In genomic region chr4:48578132-48578964, GRCh38 we compare ENCODE assay signal across 9 cellular contexts.
DNase-seq lines count a peak whose midpoint lies in the region; ATAC-seq and TF ChIP-seq lines count a peak whose summit lies in the region.
"Had no signal": no experiment of that assay in that cellular context is flagged by ENCODE, and none has a peak within 500 bp of the region (broad histone marks: within the 10 kb centered on the region; RNA-seq: fewer than 3 reads in every experiment).

No MANE protein-coding gene starts in this region.

- H3K4me3 Mint-ChIP-seq in natural killer cell treated with Interleukin-12 subunit alpha and Interleukin-12 subunit beta and Interleukin-15 and Interleukin-18, amount 100 ng/mL, for 72 hours, result no peak overlapping the region
- H3K4me3 Mint-ChIP-seq: activated naive CD8-positive, alpha-beta T cell treated with anti-CD3 and anti-CD28 coated beads, Interleukin-2, amount 10 ng/mL, durations not matched to agents 7 days and 5 days had no signal

- peaks cover 7% of the 10 kb centered on the region for H3K36me3 Mint-ChIP-seq in natural killer cell treated with Interleukin-12 subunit alpha and Interleukin-12 subunit beta and Interleukin-15 and Interleukin-18, amount 100 ng/mL, for 72 hours

- H3K9me3 ChIP-seq in upper lobe of left lung, result no peaks in the 10 kb centered on the region

- DNase-seq in CMK (ENCODE audit: low read depth) (peak; percentile 29), NCI-H526 (lab: John Stamatoyannopoulos, UW) (peak; percentile 38 to 73), fibroblast of gingiva (ENCODE audit: low read depth) (peak; percentile 72), upper lobe of left lung (peak in 1 of 2 donors; percentile 50)
- peak; percentile 13 for DNase-seq in activated CD8-positive, alpha-beta memory T cell treated with anti-CD3 and anti-CD28 coated beads, Interleukin-2, amount 50 U/mL, for 24 hours (ENCODE audit: extremely low read depth)
- DNase-seq in natural killer cell treated with Interleukin-12 subunit alpha and Interleukin-12 subunit beta and Interleukin-15 and Interleukin-18, amount 100 ng/mL, for 72 hours (ENCODE audit: low spot score), result peak; percentile 65
- DNase-seq: activated naive CD8-positive, alpha-beta T cell treated with anti-CD3 and anti-CD28 coated beads, Interleukin-2, amount 10 ng/mL, durations not matched to agents 7 days and 5 days had no signal

- H3K36me3 ChIP-seq in upper lobe of left lung, result peaks cover 6 to 64% (median 28%) of the 10 kb centered on the region in 4 donors

- no peak overlapping the region for H3K4me3 ChIP-seq in upper lobe of left lung

- H3K27ac ChIP-seq in upper lobe of left lung, result peak overlapping the region in 1 of 4 donors; percentile 0

- no peak for TF ChIP-seq POLR2A in upper lobe of left lung (IDR thresholded peaks at IDR 0.05)

- no peaks in the 10 kb centered on the region for H3K4me1 ChIP-seq in upper lobe of left lung

- no peaks in the 10 kb centered on the region for H3K4me1 Mint-ChIP-seq in natural killer cell treated with Interleukin-12 subunit alpha and Interleukin-12 subunit beta and Interleukin-15 and Interleukin-18, amount 100 ng/mL, for 72 hours (ENCODE audit: low read depth in 2 of 2)

- no peaks in the 10 kb centered on the region for H3K9me3 Mint-ChIP-seq in natural killer cell treated with Interleukin-12 subunit alpha and Interleukin-12 subunit beta and Interleukin-15 and Interleukin-18, amount 100 ng/mL, for 72 hours
- H3K9me3 Mint-ChIP-seq: activated naive CD8-positive, alpha-beta T cell treated with anti-CD3 and anti-CD28 coated beads, Interleukin-2, amount 10 ng/mL, durations not matched to agents 7 days and 5 days had no signal

- no peaks in the 10 kb centered on the region for H3K27me3 Mint-ChIP-seq in natural killer cell treated with Interleukin-12 subunit alpha and Interleukin-12 subunit beta and Interleukin-15 and Interleukin-18, amount 100 ng/mL, for 72 hours
- H3K27me3 Mint-ChIP-seq: activated naive CD8-positive, alpha-beta T cell treated with anti-CD3 and anti-CD28 coated beads, Interleukin-2, amount 10 ng/mL, durations not matched to agents 7 days and 5 days had no signal

- H3K27ac Mint-ChIP-seq in natural killer cell treated with Interleukin-12 subunit alpha and Interleukin-12 subunit beta and Interleukin-15 and Interleukin-18, amount 100 ng/mL, for 72 hours, result peak overlapping the region in 1 of 2 donors; percentile 19
- H3K27ac Mint-ChIP-seq: activated naive CD8-positive, alpha-beta T cell treated with anti-CD3 and anti-CD28 coated beads, Interleukin-2, amount 10 ng/mL, durations not matched to agents 7 days and 5 days had no signal

- TF ChIP-seq EP300 in upper lobe of left lung (IDR thresholded peaks at IDR 0.05), result no peak

- WGBS in upper lobe of left lung, 2 donors, result 3 to 11% methylated on average over 3 of the region's 3 CpGs

- peak; percentile 70 to 90 (median 86) for TF ChIP-seq CTCF in upper lobe of left lung (IDR thresholded peaks at IDR 0.05)

- peak; percentile 73 for ATAC-seq in GM19324 (IDR thresholded peaks at IDR 0.05; ENCODE audit: low FRiP score, unreplicated experiment)
- peak; percentile 83 for ATAC-seq in HG03520 (IDR thresholded peaks at IDR 0.05; ENCODE audit: unreplicated experiment)
- peak; percentile 64 to 81 for ATAC-seq in natural killer cell treated with Interleukin-12 subunit alpha and Interleukin-12 subunit beta and Interleukin-15 and Interleukin-18, amount 100 ng/mL, for 72 hours
- ATAC-seq in upper lobe of left lung (ENCODE audit: low FRiP score in 2 of 2), result peak; percentile 87 to 93

- H3K27me3 ChIP-seq in upper lobe of left lung, result no peaks in the 10 kb centered on the region
